ENCODE assay signal across 34 cellular contexts in genomic region chr1:67437961-67438360, GRCh38.
"Had no signal": no experiment of that assay in that cellular context is flagged by ENCODE, and none has a peak within 500 bp of the region (broad histone marks: within the 10 kb centered on the region; RNA-seq: fewer than 3 reads in every experiment).

No MANE protein-coding gene starts in this region.

- H3K9me3 ChIP-seq: adrenal gland, body of pancreas had no signal

- H3K27me3 ChIP-seq: adrenal gland, body of pancreas had no signal

- H3K36me3 ChIP-seq: adrenal gland had no signal

- FAIRE-seq: colon, endothelial cell of umbilical vein, frontal cortex had no signal

- H3K27ac ChIP-seq: adrenal gland, body of pancreas, epithelial cell of prostate had no signal

- ATAC-seq: activated CD8-positive, alpha-beta T cell treated with anti-CD3 and anti-CD28 coated beads for 36 hours; activated naive CD8-positive, alpha-beta T cell treated with anti-CD3 and anti-CD28 coated beads, Interleukin-2, amount 50 U/mL, for 24 hours; body of pancreas; effector memory CD8-positive, alpha-beta T cell; T-helper 17 cell; WTC11 had no signal

- H3K36me3 Mint-ChIP-seq: activated naive CD4-positive, alpha-beta T cell treated with anti-CD3 and anti-CD28 coated beads, Interleukin-2, amount 50 U/mL, for 24 hours; WTC11 had no signal

- H3K4me3 ChIP-seq: adrenal gland, body of pancreas had no signal

- H3K4me3 Mint-ChIP-seq: activated CD8-positive, alpha-beta T cell treated with anti-CD3 and anti-CD28 coated beads for 36 hours; activated naive CD4-positive, alpha-beta T cell treated with anti-CD3 and anti-CD28 coated beads for 36 hours; activated naive CD4-positive, alpha-beta T cell treated with anti-CD3 and anti-CD28 coated beads, Interleukin-2, amount 50 U/mL, for 24 hours; activated naive CD8-positive, alpha-beta T cell treated with anti-CD3 and anti-CD28 coated beads for 36 hours; activated naive CD8-positive, alpha-beta T cell treated with anti-CD3 and anti-CD28 coated beads, Interleukin-2, amount 50 U/mL, for 24 hours; activated T-helper 1 cell treated with anti-CD3 and anti-CD28 coated beads, Interleukin-12 subunit alpha, Interleukin-12 subunit beta, Interleukin-2, Interleukin-4 antibody, amounts not matched to agents 30 ng/mL and 10 ng/mL and 1 ng/mL, durations not matched to agents 14 hours and 24 hours and 36 hours; effector memory CD8-positive, alpha-beta T cell; T-helper 17 cell; T-helper 2 cell treated with Interferon-gamma antibody and Interleukin-4, amounts not matched to agents 5 μg/mL and 100 μg/mL, for 36 hours; WTC11 had no signal

- H3K9me3 Mint-ChIP-seq: activated CD8-positive, alpha-beta T cell treated with anti-CD3 and anti-CD28 coated beads for 36 hours; activated naive CD4-positive, alpha-beta T cell treated with anti-CD3 and anti-CD28 coated beads for 36 hours; activated naive CD4-positive, alpha-beta T cell treated with anti-CD3 and anti-CD28 coated beads, Interleukin-2, amount 50 U/mL, for 24 hours; activated naive CD8-positive, alpha-beta T cell treated with anti-CD3 and anti-CD28 coated beads for 36 hours; activated naive CD8-positive, alpha-beta T cell treated with anti-CD3 and anti-CD28 coated beads, Interleukin-2, amount 50 U/mL, for 24 hours; activated T-helper 1 cell treated with anti-CD3 and anti-CD28 coated beads, Interleukin-12 subunit alpha, Interleukin-12 subunit beta, Interleukin-2, Interleukin-4 antibody, amounts not matched to agents 30 ng/mL and 10 ng/mL and 1 ng/mL, durations not matched to agents 14 hours and 24 hours and 36 hours; activated T-helper 2 cell treated with anti-CD3 and anti-CD28 coated beads, Interferon-gamma antibody, Interleukin-2, Interleukin-4, amounts not matched to agents 10 μg/mL and 5 μg/mL and 100 μg/mL, durations not matched to agents 14 hours and 24 hours and 36 hours; effector memory CD8-positive, alpha-beta T cell; T-helper 2 cell treated with Interferon-gamma antibody and Interleukin-4, amounts not matched to agents 5 μg/mL and 100 μg/mL, for 36 hours; WTC11 had no signal

- DNase-seq: activated CD4-positive, alpha-beta T cell treated with anti-CD3 and anti-CD28 coated beads for 1 hour; activated CD4-positive, alpha-beta T cell treated with anti-CD3 and anti-CD28 coated beads for 48 hours; activated CD4-positive, alpha-beta T cell treated with anti-CD3 and anti-CD28 coated beads, Interleukin-2, amount 50 U/mL, for 1 hour; activated CD4-positive, alpha-beta T cell treated with anti-CD3 and anti-CD28 coated beads, Interleukin-2, amount 50 U/mL, for 48 hours; activated CD8-positive, alpha-beta memory T cell treated with anti-CD3 and anti-CD28 coated beads for 24 hours; activated CD8-positive, alpha-beta T cell treated with anti-CD3 and anti-CD28 coated beads for 36 hours; activated effector memory CD4-positive, alpha-beta T cell treated with anti-CD3 and anti-CD28 coated beads, Interleukin-2, amount 50 U/mL, for 16 hours; activated naive CD4-positive, alpha-beta T cell treated with anti-CD3 and anti-CD28 coated beads for 36 hours; activated naive CD8-positive, alpha-beta T cell treated with anti-CD3 and anti-CD28 coated beads for 36 hours; activated naive CD8-positive, alpha-beta T cell treated with anti-CD3 and anti-CD28 coated beads, Interleukin-2, amount 50 U/mL, for 24 hours; activated T-cell treated with anti-CD3 and anti-CD28 coated beads, Interleukin-2, amount 50 U/mL, for 48 hours; adrenal gland; amygdala; aorta; body of pancreas; caudate nucleus; cortex of kidney; dermis blood vessel endothelial cell; effector CD4-positive, alpha-beta T cell; effector memory CD8-positive, alpha-beta T cell; foreskin fibroblast; head of caudate nucleus; T-helper 1 cell; T-helper 17 cell; T1000 had no signal

- H3K27me3 Mint-ChIP-seq: activated CD8-positive, alpha-beta T cell treated with anti-CD3 and anti-CD28 coated beads for 36 hours; activated naive CD4-positive, alpha-beta T cell treated with anti-CD3 and anti-CD28 coated beads, Interleukin-2, amount 50 U/mL, for 24 hours; activated naive CD8-positive, alpha-beta T cell treated with anti-CD3 and anti-CD28 coated beads for 36 hours; activated naive CD8-positive, alpha-beta T cell treated with anti-CD3 and anti-CD28 coated beads, Interleukin-2, amount 50 U/mL, for 24 hours; effector memory CD8-positive, alpha-beta T cell had no signal

- H3K27ac Mint-ChIP-seq: activated CD8-positive, alpha-beta T cell treated with anti-CD3 and anti-CD28 coated beads for 36 hours; activated naive CD4-positive, alpha-beta T cell treated with anti-CD3 and anti-CD28 coated beads for 36 hours; activated naive CD4-positive, alpha-beta T cell treated with anti-CD3 and anti-CD28 coated beads, Interleukin-2, amount 50 U/mL, for 24 hours; activated naive CD8-positive, alpha-beta T cell treated with anti-CD3 and anti-CD28 coated beads for 36 hours; activated naive CD8-positive, alpha-beta T cell treated with anti-CD3 and anti-CD28 coated beads, Interleukin-2, amount 50 U/mL, for 24 hours; activated T-helper 1 cell treated with anti-CD3 and anti-CD28 coated beads, Interleukin-12 subunit alpha, Interleukin-12 subunit beta, Interleukin-2, Interleukin-4 antibody, amounts not matched to agents 30 ng/mL and 10 ng/mL and 1 ng/mL, durations not matched to agents 14 hours and 24 hours and 36 hours; activated T-helper 2 cell treated with anti-CD3 and anti-CD28 coated beads, Interferon-gamma antibody, Interleukin-2, Interleukin-4, amounts not matched to agents 10 μg/mL and 5 μg/mL and 100 μg/mL, durations not matched to agents 14 hours and 24 hours and 36 hours; effector memory CD8-positive, alpha-beta T cell; T-helper 17 cell; T-helper 2 cell treated with Interferon-gamma antibody and Interleukin-4, amounts not matched to agents 5 μg/mL and 100 μg/mL, for 36 hours; WTC11 had no signal
